Comparison of ENCODE assay signal across 22 cellular contexts in genomic region chr9:92132501-92132900, GRCh38. TPM values are rescaled to one million over a fixed set of nuclear protein-coding genes. Genes with fewer than 3 reads are reported as not detected.
A peak's percentile ranks its signal among the peaks of the same experiment; 100 is the strongest.
DNase-seq lines count a peak whose midpoint lies in the region; ATAC-seq, FAIRE-seq and TF ChIP-seq lines count a peak whose summit lies in the region.
"Had no signal": no experiment of that assay in that cellular context is flagged by ENCODE, and none has a peak within 500 bp of the region (broad histone marks: within the 10 kb centered on the region; RNA-seq: fewer than 3 reads in every experiment).

No MANE protein-coding gene starts in this region.

- POLR2A ChIA-PET in CD8-positive, alpha-beta memory T cell (lab: Charles Lee): no interaction called here

- no peak overlapping the region for H3K4me2 ChIP-seq in MM.1S (ENCODE audit: low read depth, low read length)
- H3K4me2 ChIP-seq: BLaER1, GM23338 had no signal

- ATAC-seq in HG03469 (IDR thresholded peaks at IDR 0.05; ENCODE audit: unreplicated experiment): no peak
- ATAC-seq: GM12878, GM23338, HCT116 had no signal

- no peaks in the 10 kb centered on the region for H3K9me3 ChIP-seq in CD8-positive, alpha-beta memory T cell (ENCODE audit: low read length)
- no peaks in the 10 kb centered on the region for H3K9me3 ChIP-seq in MM.1S (replicated peaks; ENCODE audit: insufficient read depth, low read length)

- no peak overlapping the region for H3K9ac ChIP-seq in MM.1S (ENCODE audit: low read length)
- H3K9ac ChIP-seq: BLaER1 had no signal

- H3K27ac Mint-ChIP-seq in CD8-positive, alpha-beta memory T cell: peak overlapping the region in 3 of 8 donors; percentile 18 to 58 (median 48)
- H3K27ac Mint-ChIP-seq in immature natural killer cell (peak overlapping the region in 3 of 6 donors; percentile 14 to 77 (median 55)), osteocyte (ENCODE audit: unreplicated experiment) (no peak overlapping the region)
- H3K27ac Mint-ChIP-seq: B cell, GM23338, H9 had no signal

- H3K27ac ChIP-seq in CD8-positive, alpha-beta memory T cell (ENCODE audit: low read depth, low read length): no peak overlapping the region
- H3K27ac ChIP-seq in MM.1S (ENCODE audit: low read length): no peak overlapping the region
- H3K27ac ChIP-seq: BLaER1, C4-2B had no signal

- H3K36me3 ChIP-seq in CD8-positive, alpha-beta memory T cell (ENCODE audit: insufficient read depth, low read length): no peaks in the 10 kb centered on the region
- H3K36me3 ChIP-seq in MM.1S (replicated peaks; ENCODE audit: insufficient read depth, low read length): no peaks in the 10 kb centered on the region
- H3K36me3 ChIP-seq: BLaER1 had no signal

- H3K36me3 Mint-ChIP-seq in CD8-positive, alpha-beta memory T cell: no peaks in the 10 kb centered on the region
- H3K36me3 Mint-ChIP-seq in immature natural killer cell: peaks cover 0 to 4% (median 0%) of the 10 kb centered on the region in 3 donors
- no peaks in the 10 kb centered on the region for H3K36me3 Mint-ChIP-seq in osteocyte (ENCODE audit: unreplicated experiment)
- H3K36me3 Mint-ChIP-seq: CD4-positive, CD25-positive, alpha-beta regulatory T cell; CD8-positive, alpha-beta T cell had no signal

- no peak for TF ChIP-seq POLR2A in GM12892 (IDR thresholded peaks at IDR 0.05; ENCODE audit: low read depth, low read length)

- H3F3A ChIP-seq in MM.1S (ENCODE audit: insufficient read depth, low read length): no peaks in the 10 kb centered on the region

- no peak overlapping the region for H3K4me3 ChIP-seq in CD8-positive, alpha-beta memory T cell (ENCODE audit: low read length)
- no peak overlapping the region for H3K4me3 ChIP-seq in MM.1S (ENCODE audit: low read length)
- H3K4me3 ChIP-seq: BLaER1, GM12878, GM23338 had no signal

- no peaks in the 10 kb centered on the region for H3K9me2 ChIP-seq in MM.1S (replicated peaks; ENCODE audit: insufficient read depth, low read length)

- no peaks in the 10 kb centered on the region for H4K20me1 ChIP-seq in MM.1S (ENCODE audit: insufficient read depth, low read length)
- H4K20me1 ChIP-seq: BLaER1 had no signal

- H3K79me2 ChIP-seq in MM.1S (ENCODE audit: low read length): no peaks in the 10 kb centered on the region

- no peak overlapping the region for H2AFZ ChIP-seq in MM.1S (ENCODE audit: low read length)
- H2AFZ ChIP-seq: GM23338 had no signal

- DNase-seq in CD8-positive, alpha-beta memory T cell: no peak
- no peak for DNase-seq in GM12892 (ENCODE audit: insufficient read length)
- DNase-seq in immature natural killer cell: peak in 2 of 3 donors; percentile 26 to 36
- DNase-seq in osteocyte (ENCODE audit: extremely low spot score, unreplicated experiment): peak; percentile 65
- DNase-seq in NCI-H1048 (lab: John Stamatoyannopoulos, UW): no peak
- DNase-seq in MM.1S: no peak
- DNase-seq: CD4-positive, CD25-positive, alpha-beta regulatory T cell; CD8-positive, alpha-beta T cell; DMS 273 treated with DMSO at 0.1 percent for 48 hours; DMS79; EL; GDM1; H9 had no signal

- CTCF ChIA-PET in CD8-positive, alpha-beta memory T cell (lab: Charles Lee): no interaction called here

- peaks cover 16 to 24% (median 22%) of the 10 kb centered on the region in 3 donors for H3K4me1 Mint-ChIP-seq in CD8-positive, alpha-beta memory T cell
- H3K4me1 Mint-ChIP-seq in immature natural killer cell (peaks cover 22 to 24% of the 10 kb centered on the region in 2 donors), osteocyte (ENCODE audit: unreplicated experiment) (peaks cover 9% of the 10 kb centered on the region)

- TF ChIP-seq CTCF in osteocyte (IDR thresholded peaks at IDR 0.05) (no peak), MM.1S (IDR thresholded peaks at IDR 0.05; ENCODE audit: low read length) (no peak)

- peak; percentile 17 for FAIRE-seq in GM12892 (lab: Jason Lieb, UNC)
- FAIRE-seq: D721Med, GM12878, GM18507 had no signal

- no peaks in the 10 kb centered on the region for H3K27me3 ChIP-seq in CD8-positive, alpha-beta memory T cell (ENCODE audit: insufficient read depth, low read length, poor library complexity, severe bottlenecking)
- peaks cover 4% of the 10 kb centered on the region; the same call in 1 of the 2 replicates for H3K27me3 ChIP-seq in MM.1S (replicated peaks; ENCODE audit: insufficient read depth, low read length)
- H3K27me3 ChIP-seq: BLaER1 had no signal

- H3K27me3 Mint-ChIP-seq in CD8-positive, alpha-beta memory T cell: peaks cover 15 to 40% of the 10 kb centered on the region in 2 donors
- H3K27me3 Mint-ChIP-seq in immature natural killer cell (ENCODE audit: low read depth in 3 of 3) (peaks cover 2 to 17% (median 5%) of the 10 kb centered on the region in 3 donors), osteocyte (ENCODE audit: unreplicated experiment) (peaks cover 14% of the 10 kb centered on the region)

- H3K9me3 Mint-ChIP-seq in CD8-positive, alpha-beta memory T cell: peaks cover 0 to 8% (median 5%) of the 10 kb centered on the region in 5 donors
- H3K9me3 Mint-ChIP-seq in immature natural killer cell (no peaks in the 10 kb centered on the region), osteocyte (ENCODE audit: unreplicated experiment) (peaks cover 9% of the 10 kb centered on the region)
- H3K9me3 Mint-ChIP-seq: H9 had no signal

- H3K4me1 ChIP-seq in CD8-positive, alpha-beta memory T cell (ENCODE audit: insufficient read depth, low read length): peaks cover 9% of the 10 kb centered on the region
- no peaks in the 10 kb centered on the region; the same call in 1 of the 2 replicates for H3K4me1 ChIP-seq in MM.1S (ENCODE audit: low read length)
- H3K4me1 ChIP-seq: BLaER1 had no signal

- peak overlapping the region in 4 of 7 donors; percentile 13 to 57 (median 16) for H3K4me3 Mint-ChIP-seq in CD8-positive, alpha-beta memory T cell
- peak overlapping the region in 4 of 5 donors; percentile 3 to 76 (median 41) for H3K4me3 Mint-ChIP-seq in immature natural killer cell
- H3K4me3 Mint-ChIP-seq in osteocyte (ENCODE audit: unreplicated experiment): no peak overlapping the region
- H3K4me3 Mint-ChIP-seq: B cell; CD4-positive, CD25-positive, alpha-beta regulatory T cell; CD8-positive, alpha-beta T cell; GM23338 had no signal

RNA-seq across cellular contexts. Expression of gene SPTLC1, which starts 17.3 kb away (rescaled TPM):
- total RNA-seq in CD8-positive, alpha-beta memory T cell: 10 to 100 TPM; 60.7 to 64.0 TPM
- 38.8 TPM for polyA plus RNA-seq in CD8-positive, alpha-beta memory T cell
- polyA plus RNA-seq in GM12892 (2012; ENCODE audit: missing spikeins): 35.9 TPM
- polyA plus RNA-seq in immature natural killer cell: 10 to 100 TPM; 33.0 to 51.3 (median 39.5) TPM
- total RNA-seq in osteocyte: 90.7 and 93.9 TPM in 2 replicates

Comparison
In these comparisons a context has a peak if more than half of its experiments do, and no peak if none do; other contexts are left out.
1. DNase-seq: peak in immature natural killer cell (2 of 3) and osteocyte (single experiment); none in CD8-positive, alpha-beta memory T cell (0 of 5), GM12892 (single experiment), NCI-H1048 (single experiment) and MM.1S (single experiment).